In the genomic region with DNA sequence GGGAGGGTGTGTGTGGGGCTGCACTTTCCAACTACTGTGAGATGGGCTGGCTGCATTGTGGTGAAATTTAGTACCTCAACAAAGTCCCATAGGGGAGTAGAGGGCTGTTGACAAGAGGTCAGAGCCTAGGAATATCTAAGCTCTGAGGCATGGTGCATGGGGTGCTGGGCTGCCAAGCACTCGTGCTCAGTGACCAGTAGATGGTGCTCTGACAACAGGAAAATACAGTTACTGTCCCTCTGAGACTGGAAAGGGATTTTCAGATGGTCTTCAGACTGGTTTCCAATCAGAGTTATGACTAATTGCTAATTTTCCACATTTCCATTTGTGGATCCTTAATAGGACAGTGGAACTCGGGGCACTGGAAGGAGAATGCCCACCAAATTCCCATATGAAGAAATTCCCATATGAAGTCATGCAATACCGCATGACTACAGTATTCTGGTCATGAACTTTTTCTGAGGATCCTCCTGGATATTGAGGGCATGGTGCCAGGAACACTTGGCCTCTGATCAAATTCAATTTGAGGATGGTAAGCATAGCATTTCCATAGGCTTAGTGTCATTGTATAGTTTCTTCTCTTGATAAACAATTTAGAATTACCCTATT, we compare ENCODE assay signal across 8 cellular contexts. TPM values are rescaled to one million over a fixed set of nuclear protein-coding genes. Genes with fewer than 3 reads are reported as not detected.
DNase-seq lines count a peak whose midpoint lies in the region; ATAC-seq, FAIRE-seq and TF ChIP-seq lines count a peak whose summit lies in the region.

No MANE protein-coding gene starts in this region.

- TF ChIP-seq CTCF in BE2C (IDR thresholded peaks at IDR 0.05; ENCODE audit: low read depth, low read length) (peak; percentile 86), WERI-Rb-1 (IDR thresholded peaks at IDR 0.05; ENCODE audit: low read depth, low read length) (peak; percentile 57), neural crest cell (conservative IDR thresholded peaks at IDR 0.05) (peak; percentile 91), lower leg skin (IDR thresholded peaks at IDR 0.05) (no peak)

- peaks cover 54% of the 10 kb centered on the region for H3K27me3 ChIP-seq in BE2C
- peaks cover 17% of the 10 kb centered on the region for H3K27me3 ChIP-seq in WERI-Rb-1 (ENCODE audit: insufficient read depth, low read depth, severe bottlenecking)

- 32 to 33% methylated on average over 3 of the region's 3 CpGs for WGBS in lower leg skin, 2 donors

- H3K9me3 Mint-ChIP-seq in neural crest cell = no peaks in the 10 kb centered on the region

- no peak for TF ChIP-seq POLR2A in GM12892 (IDR thresholded peaks at IDR 0.05; ENCODE audit: low read depth, low read length)
- TF ChIP-seq POLR2A in lower leg skin (IDR thresholded peaks at IDR 0.05) = no peak

- ATAC-seq in HG02973 (IDR thresholded peaks at IDR 0.05; ENCODE audit: unreplicated experiment) = peak; percentile 66

- H3K27ac Mint-ChIP-seq in neural crest cell (ENCODE audit: unreplicated experiment) = no peak overlapping the region

- H3K4me3 ChIP-seq in BE2C (ENCODE audit: low read depth, low read length) (no peak overlapping the region), WERI-Rb-1 (ENCODE audit: low read depth, low read length) (no peak overlapping the region), lower leg skin (ENCODE audit: low read depth, poor library complexity, severe bottlenecking) (no peak overlapping the region)

- H3K4me1 Mint-ChIP-seq in neural crest cell = peaks cover 19% of the 10 kb centered on the region

- H3K4me3 Mint-ChIP-seq in neural crest cell = no peak overlapping the region

- H3K4me1 ChIP-seq in BE2C = no peaks in the 10 kb centered on the region

- intact Hi-C loops in lower leg skin (cut with DNase I; ENCODE audit: low total_unique reads) = loop anchor here (5.0 kb wide), 1 partner anchor 598 kb away; no protein-coding TSS in a partner anchor

- H3K9me3 ChIP-seq in BE2C (no peaks in the 10 kb centered on the region), WERI-Rb-1 (ENCODE audit: severe bottlenecking) (no peaks in the 10 kb centered on the region)

- peaks cover 64% of the 10 kb centered on the region for H3K27me3 Mint-ChIP-seq in neural crest cell (ENCODE audit: low read depth)

- H3K27ac ChIP-seq in WERI-Rb-1 = no peak overlapping the region

- DNase-seq in BE2C (peak; percentile 28), GM12892 (ENCODE audit: insufficient read length) (no peak), NCI-H2081 (lab: John Stamatoyannopoulos, UW) (peak; percentile 61 to 71), WERI-Rb-1 (peak; percentile 13), fibroblast of peridontal ligament (ENCODE audit: extremely low read depth) (peak; percentile 67), neural crest cell (ENCODE audit: low read depth, low spot score) (peak; percentile 23), lower leg skin (ENCODE audit: low spot score in 2 of 2) (no peak)

- peak; percentile 92 for FAIRE-seq in GM12892 (lab: Jason Lieb, UNC)

- no peaks in the 10 kb centered on the region for H3K36me3 Mint-ChIP-seq in neural crest cell (ENCODE audit: low read depth)

- H3K36me3 ChIP-seq in BE2C = no peaks in the 10 kb centered on the region
- no peaks in the 10 kb centered on the region for H3K36me3 ChIP-seq in WERI-Rb-1

RNA-seq across cellular contexts. Expression of gene CACNA1E, which starts 4.1 kb away (rescaled TPM):
- polyA plus RNA-seq in BE2C (2012; ENCODE audit: insufficient read depth, insufficient read length, low read depth) = 0.05 TPM
- 16.9 TPM for polyA plus RNA-seq in GM12892 (2012; ENCODE audit: missing spikeins)
- total RNA-seq in neural crest cell (1.3 and 1.5 TPM in 2 replicates), lower leg skin (under 1 TPM in 2 of 4 donors, not detected in 2; 0.03 to 0.15 TPM)

Comparison
In these comparisons a context has a peak if more than half of its experiments do, and no peak if none do; other contexts are left out.
1. DNase-seq: peak in BE2C (single experiment), NCI-H2081 (2 of 2), WERI-Rb-1 (single experiment), fibroblast of peridontal ligament (single experiment) and neural crest cell (single experiment); none in GM12892 (single experiment) and lower leg skin (0 of 2).
2. CTCF ChIP-seq: peak in BE2C (single experiment), WERI-Rb-1 (single experiment) and neural crest cell (single experiment); none in lower leg skin (0 of 3).